11 cellular contexts compared by ENCODE assay signal in genomic region chr22:19875531-19876313, GRCh38. TPM values are rescaled to one million over a fixed set of nuclear protein-coding genes. Genes with fewer than 3 reads are reported as not detected.
DNase-seq lines count a peak whose midpoint lies in the region; ATAC-seq and TF ChIP-seq lines count a peak whose summit lies in the region.
"Had no signal": no experiment of that assay in that cellular context is flagged by ENCODE, and none has a peak within 500 bp of the region (broad histone marks: within the 10 kb centered on the region; RNA-seq: fewer than 3 reads in every experiment).

No MANE protein-coding gene starts in this region.

- H3K36me3 Mint-ChIP-seq in natural killer cell treated with Interleukin-12 subunit alpha and Interleukin-12 subunit beta and Interleukin-15 and Interleukin-18, amount 100 ng/mL, for 72 hours, result no peaks in the 10 kb centered on the region
- H3K36me3 Mint-ChIP-seq in natural killer cell, result no peaks in the 10 kb centered on the region

- H3K4me1 ChIP-seq in mucosa of descending colon (ENCODE audit: low read depth) (peaks cover 29% of the 10 kb centered on the region), aorta (ENCODE audit: control insufficient read depth in 1 of 2, insufficient read depth in 2 of 2, low read length in 2 of 2) (no peaks in the 10 kb centered on the region)
- H3K4me1 ChIP-seq in effector memory CD4-positive, alpha-beta T cell (ENCODE audit: control insufficient read depth, insufficient read depth, low read length, poor library complexity, severe bottlenecking), result peaks cover 13% of the 10 kb centered on the region

- H3K4me1 Mint-ChIP-seq in natural killer cell treated with Interleukin-12 subunit alpha and Interleukin-12 subunit beta and Interleukin-15 and Interleukin-18, amount 100 ng/mL, for 72 hours (ENCODE audit: low read depth in 2 of 2), result no peaks in the 10 kb centered on the region
- no peaks in the 10 kb centered on the region for H3K4me1 Mint-ChIP-seq in natural killer cell

- no peaks in the 10 kb centered on the region for H3K27me3 Mint-ChIP-seq in natural killer cell treated with Interleukin-12 subunit alpha and Interleukin-12 subunit beta and Interleukin-15 and Interleukin-18, amount 100 ng/mL, for 72 hours
- H3K27me3 Mint-ChIP-seq in natural killer cell (ENCODE audit: low read depth in 2 of 2), result no peaks in the 10 kb centered on the region

- H3K4me3 Mint-ChIP-seq in natural killer cell treated with Interleukin-12 subunit alpha and Interleukin-12 subunit beta and Interleukin-15 and Interleukin-18, amount 100 ng/mL, for 72 hours, result no peak overlapping the region
- no peak overlapping the region for H3K4me3 Mint-ChIP-seq in natural killer cell

- H3K36me3 ChIP-seq in mucosa of descending colon (ENCODE audit: low read depth) (no peaks in the 10 kb centered on the region), aorta (ENCODE audit: control insufficient read depth in 1 of 2, insufficient read depth in 2 of 2, low read length in 1 of 2) (no peaks in the 10 kb centered on the region)
- H3K36me3 ChIP-seq in effector memory CD4-positive, alpha-beta T cell (ENCODE audit: control insufficient read depth, insufficient read depth, low read length), result no peaks in the 10 kb centered on the region
- H3K36me3 ChIP-seq: SJCRH30 had no signal

- ATAC-seq in natural killer cell treated with Interleukin-12 subunit alpha and Interleukin-12 subunit beta and Interleukin-15 and Interleukin-18, amount 100 ng/mL, for 72 hours, result no peak
- no peak for ATAC-seq in natural killer cell
- ATAC-seq in mucosa of descending colon, result peak; percentile 2
- ATAC-seq in aorta (ENCODE audit: low FRiP score), result no peak
- no peak for ATAC-seq in GM18870 (IDR thresholded peaks at IDR 0.05; ENCODE audit: unreplicated experiment)
- ATAC-seq in HG02840 (IDR thresholded peaks at IDR 0.05; ENCODE audit: low FRiP score, unreplicated experiment), result no peak
- ATAC-seq: activated CD4-positive, CD25-positive, alpha-beta regulatory T cell treated with anti-CD3 and anti-CD28 coated beads, Interleukin-2, amount 50 U/mL, for 24 hours had no signal

- no peak overlapping the region for H3K27ac Mint-ChIP-seq in natural killer cell treated with Interleukin-12 subunit alpha and Interleukin-12 subunit beta and Interleukin-15 and Interleukin-18, amount 100 ng/mL, for 72 hours
- H3K27ac Mint-ChIP-seq in natural killer cell, result no peak overlapping the region

- H3K9me3 ChIP-seq in mucosa of descending colon (no peaks in the 10 kb centered on the region), aorta (ENCODE audit: control insufficient read depth, low read length) (no peaks in the 10 kb centered on the region)
- H3K9me3 ChIP-seq in effector memory CD4-positive, alpha-beta T cell (ENCODE audit: control insufficient read depth, low read length), result no peaks in the 10 kb centered on the region
- H3K9me3 ChIP-seq: SJCRH30 had no signal

- 26 to 39% methylated on average over 20 to 23 of the region's 23 CpGs for WGBS in aorta, 2 donors

- DNase-seq in natural killer cell treated with Interleukin-12 subunit alpha and Interleukin-12 subunit beta and Interleukin-15 and Interleukin-18, amount 100 ng/mL, for 72 hours (ENCODE audit: low spot score), result peak; percentile 48
- DNase-seq in natural killer cell, result no peak
- DNase-seq in choroid plexus epithelial cell (ENCODE audit: low read depth), result peak; percentile 34
- DNase-seq in mucosa of descending colon, result peak in 2 of 3 donors; percentile 29 to 52
- DNase-seq in aorta, result peak; percentile 48 to 77
- no peak for DNase-seq in effector memory CD4-positive, alpha-beta T cell
- DNase-seq: activated gamma-delta T cell had no signal

- H3K27ac ChIP-seq in aorta (ENCODE audit: low read depth in 1 of 2, low read length in 2 of 2), result no peak overlapping the region
- H3K27ac ChIP-seq in effector memory CD4-positive, alpha-beta T cell (ENCODE audit: insufficient read depth, low read length, poor library complexity, severe bottlenecking), result no peak overlapping the region

- H3K9me3 Mint-ChIP-seq in natural killer cell treated with Interleukin-12 subunit alpha and Interleukin-12 subunit beta and Interleukin-15 and Interleukin-18, amount 100 ng/mL, for 72 hours, result no peaks in the 10 kb centered on the region
- H3K9me3 Mint-ChIP-seq in natural killer cell, result no peaks in the 10 kb centered on the region

- H3K27me3 ChIP-seq in aorta (ENCODE audit: control insufficient read depth in 1 of 2, insufficient read depth in 2 of 2, low read length in 1 of 2), result no peaks in the 10 kb centered on the region
- no peaks in the 10 kb centered on the region for H3K27me3 ChIP-seq in effector memory CD4-positive, alpha-beta T cell (replicated peaks; ENCODE audit: control insufficient read depth, insufficient read depth, low read length, poor library complexity, severe bottlenecking)
- H3K27me3 ChIP-seq: SJCRH30 had no signal

- intact Hi-C loops in natural killer cell (cut with micrococcal nuclease), result no loop called here
- intact Hi-C loops in mucosa of descending colon (cut with DNase I, micrococcal nuclease), result no loop called here
- intact Hi-C loops in aorta (cut with DNase I), result no loop called here

- H3K4me3 ChIP-seq in choroid plexus epithelial cell (ENCODE audit: low read depth, low read length) (no peak overlapping the region), mucosa of descending colon (no peak overlapping the region), aorta (ENCODE audit: low read length in 2 of 2) (no peak overlapping the region)
- no peak overlapping the region for H3K4me3 ChIP-seq in effector memory CD4-positive, alpha-beta T cell (ENCODE audit: insufficient read depth, low read depth, low read length, poor library complexity, severe bottlenecking)
- H3K4me3 ChIP-seq: SJCRH30 had no signal

- TF ChIP-seq CTCF in natural killer cell (IDR thresholded peaks at IDR 0.05) (no peak), choroid plexus epithelial cell (conservative IDR thresholded peaks at IDR 0.05; ENCODE audit: low read depth, low read length) (no peak), mucosa of descending colon (IDR thresholded peaks at IDR 0.05) (no peak)

RNA-seq across cellular contexts. Expression of gene GNB1L, which starts 21.0 kb away (rescaled TPM):
- total RNA-seq in natural killer cell treated with Interleukin-12 subunit alpha and Interleukin-12 subunit beta and Interleukin-15 and Interleukin-18, amount 100 ng/mL, for 72 hours, result 10 to 100 TPM in 1 of 2 donors, 1 to 10 TPM in 1; 9.7 to 17.9 TPM
- total RNA-seq in natural killer cell, result 1 to 10 TPM; 5.1 to 5.3 (median 5.3) TPM
- total RNA-seq in mucosa of descending colon, result 1 to 10 TPM; 2.7 to 4.7 (median 3.4) TPM
- total RNA-seq in aorta, result 1 to 10 TPM; 4.7 to 5.0 TPM
- polyA plus RNA-seq in aorta, result 10 to 100 TPM in 1 of 2 donors, 1 to 10 TPM in 1; 4.3 to 12.6 TPM

RNA-seq across cellular contexts. Expression of gene RTL10, which starts 21.0 kb away (rescaled TPM):
- 10 to 100 TPM; 11.2 to 26.3 TPM for total RNA-seq in natural killer cell treated with Interleukin-12 subunit alpha and Interleukin-12 subunit beta and Interleukin-15 and Interleukin-18, amount 100 ng/mL, for 72 hours
- total RNA-seq in natural killer cell, result 10 to 100 TPM in 2 of 3 donors, 1 to 10 TPM in 1; 6.4 to 12.5 (median 11.7) TPM
- 10 to 100 TPM; 10.1 to 12.2 (median 11.9) TPM for total RNA-seq in mucosa of descending colon
- 10 to 100 TPM in 1 of 2 donors, 1 to 10 TPM in 1; 7.7 to 16.6 TPM for total RNA-seq in aorta
- polyA plus RNA-seq in aorta, result 1 to 10 TPM; 5.5 to 8.0 TPM

Comparison
In these comparisons a context has a peak if more than half of its experiments do, and no peak if none do; other contexts are left out.
1. DNase-seq: peak in natural killer cell treated with Interleukin-12 subunit alpha and Interleukin-12 subunit beta and Interleukin-15 and Interleukin-18, amount 100 ng/mL, for 72 hours (single experiment), choroid plexus epithelial cell (single experiment), mucosa of descending colon (2 of 3) and aorta (2 of 2); none in natural killer cell (single experiment) and effector memory CD4-positive, alpha-beta T cell (0 of 3).